14 cellular contexts compared by ENCODE assay signal in the genomic region with DNA sequence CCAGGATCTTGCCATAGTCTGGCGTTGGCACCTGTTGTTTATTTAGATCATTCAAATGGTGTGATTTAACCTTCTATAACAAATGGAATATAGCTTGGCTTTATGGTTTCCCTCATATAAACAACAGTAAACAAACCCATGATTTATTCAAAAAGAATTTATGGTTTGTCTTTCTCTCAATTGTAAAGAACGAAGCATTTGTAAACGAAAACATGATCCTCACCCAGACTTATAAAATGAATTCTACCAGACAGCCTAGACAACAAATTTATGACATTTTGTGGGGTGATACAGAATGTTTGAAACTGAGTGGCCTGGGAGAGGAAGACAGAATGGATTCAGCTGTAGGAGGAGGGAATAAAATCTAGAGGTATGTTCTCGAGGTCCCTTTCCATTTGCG.
DNase-seq lines count a peak whose midpoint lies in the region; TF ChIP-seq lines count a peak whose summit lies in the region.
"Had no signal": no experiment of that assay in that cellular context is flagged by ENCODE, and none has a peak within 500 bp of the region (broad histone marks: within the 10 kb centered on the region; RNA-seq: fewer than 3 reads in every experiment).

No MANE protein-coding gene starts in this region.

- no peaks in the 10 kb centered on the region for H3K27me3 ChIP-seq in uterus

- H3K4me1 ChIP-seq in uterus = peaks cover 0 to 3% of the 10 kb centered on the region in 2 donors

- H3K36me3 ChIP-seq in SK-N-MC (ENCODE audit: insufficient read depth, low read length) = no peaks in the 10 kb centered on the region
- no peaks in the 10 kb centered on the region for H3K36me3 ChIP-seq in uterus

- H3K4me3 ChIP-seq in LNCaP clone FGC (ENCODE audit: low read depth, low read length) (no peak overlapping the region), SK-N-MC (no peak overlapping the region), uterus (no peak overlapping the region)

- TF ChIP-seq CTCF in LNCaP clone FGC (IDR thresholded peaks at IDR 0.05; ENCODE audit: control insufficient read depth, extremely low read depth, insufficient read depth) (no peak), uterus (IDR thresholded peaks at IDR 0.05) (no peak)

- H3K9me3 ChIP-seq in SK-N-MC (ENCODE audit: low read depth, low read length) (no peaks in the 10 kb centered on the region), uterus (no peaks in the 10 kb centered on the region)

- H3K9ac ChIP-seq in SK-N-MC (ENCODE audit: insufficient read length) = no peak overlapping the region

- DNase-seq in LNCaP clone FGC (ENCODE audit: low read depth) (peak; percentile 14), SK-N-MC (ENCODE audit: low read depth, low spot score) (no peak), uterus (no peak), cardiac septum (ENCODE audit: low spot score) (no peak), HuH-7.5 (ENCODE audit: low spot score) (no peak)
- no peak for DNase-seq in central memory CD4-positive, alpha-beta T cell
- DNase-seq: C1 segment of cervical spinal cord; Calu3; CD4-positive, alpha-beta memory T cell; COR-L47; DMS53; DMS79 treated with DMSO at 0.1 percent for 48 hours; GOT3; H7 had no signal

- peak overlapping the region; percentile 68 for H3K27ac ChIP-seq in SK-N-MC
- H3K27ac ChIP-seq in uterus = peak overlapping the region; percentile 73 to 75

- no peak for TF ChIP-seq POLR2A in uterus (IDR thresholded peaks at IDR 0.05)

- intact Hi-C loops in uterus (cut with DNase I; ENCODE audit: low total_unique reads) (no loop called here), cardiac septum (cut with DNase I) (no loop called here)
